17 cellular contexts compared by ENCODE assay signal in the genomic region with DNA sequence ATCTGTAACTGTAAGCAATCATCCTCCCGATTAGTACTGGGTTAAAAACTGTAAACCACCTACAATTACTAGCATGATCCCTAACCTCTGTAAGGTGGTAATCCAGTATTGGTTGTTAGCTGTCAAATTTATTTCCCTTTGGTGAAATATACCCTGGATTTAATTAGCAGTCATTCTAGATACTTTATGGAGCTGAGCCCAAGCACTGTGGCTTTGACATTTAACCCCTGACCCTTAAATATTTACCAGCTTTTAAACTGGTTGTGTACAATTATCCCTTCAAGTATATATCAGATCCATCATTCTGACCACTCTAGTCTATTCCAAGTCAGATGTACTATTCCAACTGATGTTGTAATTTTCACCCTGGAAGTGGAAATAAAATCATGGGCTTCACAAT.
DNase-seq lines count a peak whose midpoint lies in the region; ATAC-seq, FAIRE-seq and TF ChIP-seq lines count a peak whose summit lies in the region.
"Had no signal": no experiment of that assay in that cellular context is flagged by ENCODE, and none has a peak within 500 bp of the region (broad histone marks: within the 10 kb centered on the region; RNA-seq: fewer than 3 reads in every experiment).

No MANE protein-coding gene starts in this region.

- no peaks in the 10 kb centered on the region for H3K9me3 Mint-ChIP-seq in endothelial cell (ENCODE audit: unreplicated experiment)
- H3K9me3 Mint-ChIP-seq in activated T-helper 2 cell treated with anti-CD3 and anti-CD28 coated beads, Interferon-gamma antibody, Interleukin-2, Interleukin-4, amounts not matched to agents 10 μg/mL and 5 μg/mL and 100 μg/mL, durations not matched to agents 14 hours and 24 hours and 36 hours, result no peaks in the 10 kb centered on the region

- H3K36me3 Mint-ChIP-seq in endothelial cell (ENCODE audit: low read depth, unreplicated experiment), result no peaks in the 10 kb centered on the region
- no peaks in the 10 kb centered on the region for H3K36me3 Mint-ChIP-seq in activated T-helper 2 cell treated with anti-CD3 and anti-CD28 coated beads, Interferon-gamma antibody, Interleukin-2, Interleukin-4, amounts not matched to agents 10 μg/mL and 5 μg/mL and 100 μg/mL, durations not matched to agents 14 hours and 24 hours and 36 hours (ENCODE audit: low read depth)

- TF ChIP-seq CTCF in HEK293 (tag by site-specific recombination; IDR thresholded peaks at IDR 0.05) (no peak), endothelial cell (IDR thresholded peaks at IDR 0.05; ENCODE audit: unreplicated experiment) (no peak)

- H3K27ac ChIP-seq in HEK293 (ENCODE audit: extremely low read depth, low read depth, low read length) (peak overlapping the region; percentile 64), right cardiac atrium (ENCODE audit: low read length) (no peak overlapping the region)
- H3K27ac ChIP-seq: KMS-11 had no signal

- peaks cover 45% of the 10 kb centered on the region for H3K4me1 ChIP-seq in HEK293 (ENCODE audit: control insufficient read depth, insufficient read depth, low read length)
- H3K4me1 ChIP-seq in right cardiac atrium (ENCODE audit: control insufficient read depth, insufficient read depth, low read length), result no peaks in the 10 kb centered on the region

- H3K4me1 Mint-ChIP-seq in endothelial cell (ENCODE audit: unreplicated experiment), result peaks cover 13% of the 10 kb centered on the region
- H3K4me1 Mint-ChIP-seq in activated T-helper 2 cell treated with anti-CD3 and anti-CD28 coated beads, Interferon-gamma antibody, Interleukin-2, Interleukin-4, amounts not matched to agents 10 μg/mL and 5 μg/mL and 100 μg/mL, durations not matched to agents 14 hours and 24 hours and 36 hours (ENCODE audit: low read depth), result no peaks in the 10 kb centered on the region

- CTCF ChIA-PET in HEK293 (lab: Yijun Ruan, JAX), result interaction anchor here (0.6 to 1.2 kb wide), 3 partner anchors 19 to 357 kb away, joined by 3 to 4 read pairs (median 4); no protein-coding TSS in a partner anchor

- no peaks in the 10 kb centered on the region for H3K27me3 ChIP-seq in right cardiac atrium (ENCODE audit: control insufficient read depth, insufficient read depth)
- H3K27me3 ChIP-seq: MG63 had no signal

- H3K4me3 ChIP-seq in HEK293 (ENCODE audit: low read depth, low read length), result no peak overlapping the region
- H3K4me3 ChIP-seq in right cardiac atrium (ENCODE audit: low read length), result no peak overlapping the region
- H3K4me3 ChIP-seq: HAP-1, MG63 had no signal

- no peak for ATAC-seq in GM18907 (IDR thresholded peaks at IDR 0.05; ENCODE audit: unreplicated experiment)
- ATAC-seq in right cardiac atrium, result no peak

- peak overlapping the region; percentile 92 for H3K27ac Mint-ChIP-seq in endothelial cell (ENCODE audit: unreplicated experiment)
- H3K27ac Mint-ChIP-seq in activated T-helper 2 cell treated with anti-CD3 and anti-CD28 coated beads, Interferon-gamma antibody, Interleukin-2, Interleukin-4, amounts not matched to agents 10 μg/mL and 5 μg/mL and 100 μg/mL, durations not matched to agents 14 hours and 24 hours and 36 hours, result no peak overlapping the region

- POLR2A ChIA-PET in HEK293 (lab: Yijun Ruan, JAX), result interaction anchor here (0.6 to 1.2 kb wide), 3 partner anchors 229 to 464 kb away, joined by 3 to 5 read pairs (median 4); a partner anchor contains a TSS

- DNase-seq in NCI-H69 (lab: John Stamatoyannopoulos, UW) (peak; percentile 96), endothelial cell (ENCODE audit: low spot score) (no peak), LoVo (ENCODE audit: low spot score) (no peak), right cardiac atrium (no peak)
- DNase-seq in activated T-helper 2 cell treated with anti-CD3 and anti-CD28 coated beads, Interferon-gamma antibody, Interleukin-2, Interleukin-4, amounts not matched to agents 10 μg/mL and 5 μg/mL and 100 μg/mL, durations not matched to agents 14 hours and 24 hours and 36 hours (ENCODE audit: low spot score), result no peak
- DNase-seq: C1 segment of cervical spinal cord; GF-D8; MG63; NCI-H1092; NCI-H187 treated with DMSO at 0.1 percent for 48 hours; NK-92 treated with Interleukin-12 subunit alpha and Interleukin-12 subunit beta, amount 100 ng/mL, for 24 hours had no signal

- H3K4me3 Mint-ChIP-seq in endothelial cell (ENCODE audit: unreplicated experiment), result no peak overlapping the region
- H3K4me3 Mint-ChIP-seq in activated T-helper 2 cell treated with anti-CD3 and anti-CD28 coated beads, Interferon-gamma antibody, Interleukin-2, Interleukin-4, amounts not matched to agents 10 μg/mL and 5 μg/mL and 100 μg/mL, durations not matched to agents 14 hours and 24 hours and 36 hours (ENCODE audit: low read depth), result no peak overlapping the region

- H3K9me3 ChIP-seq in HEK293 (ENCODE audit: control insufficient read depth, insufficient read depth, low read depth, low read length) (no peaks in the 10 kb centered on the region), right cardiac atrium (ENCODE audit: control insufficient read depth, low read length) (no peaks in the 10 kb centered on the region)
- H3K9me3 ChIP-seq: HAP-1, MG63 had no signal

- WGBS in right cardiac atrium, result 81% methylated on average over 1 of the region's 1 CpG

- peak; percentile 46 for FAIRE-seq in A204.1 (lab: Jason Lieb, UNC)
- FAIRE-seq: GM12891 had no signal

- no peaks in the 10 kb centered on the region for H3K27me3 Mint-ChIP-seq in endothelial cell (ENCODE audit: unreplicated experiment)
- no peaks in the 10 kb centered on the region for H3K27me3 Mint-ChIP-seq in activated T-helper 2 cell treated with anti-CD3 and anti-CD28 coated beads, Interferon-gamma antibody, Interleukin-2, Interleukin-4, amounts not matched to agents 10 μg/mL and 5 μg/mL and 100 μg/mL, durations not matched to agents 14 hours and 24 hours and 36 hours (ENCODE audit: low read depth)

- intact Hi-C loops in activated T-helper 2 cell treated with anti-CD3 and anti-CD28 coated beads, Interferon-gamma antibody, Interleukin-2, Interleukin-4, amounts not matched to agents 10 μg/mL and 5 μg/mL and 100 μg/mL, durations not matched to agents 14 hours and 24 hours and 36 hours (cut with micrococcal nuclease), result no loop called here
- intact Hi-C loops in right cardiac atrium (cut with DNase I), result no loop called here

- no peaks in the 10 kb centered on the region for H3K36me3 ChIP-seq in HEK293 (ENCODE audit: control insufficient read depth in 2 of 2, insufficient read depth in 1 of 2, low read length in 2 of 2)
- H3K36me3 ChIP-seq: HAP-1, MG63 had no signal

TF ChIP-seq in HEK293, 187 proteins besides CTCF, POLR2A, EP300 and RAD21 (continues in another document):
- TF ChIP-seq ZNF37A (tag by site-specific recombination; IDR thresholded peaks at IDR 0.05) (no peak), ZNF391 (tag by site-specific recombination; IDR thresholded peaks at IDR 0.05; ENCODE audit: borderline replicate concordance, low read depth) (no peak), ZNF214 (tag by site-specific recombination; IDR thresholded peaks at IDR 0.05; ENCODE audit: borderline replicate concordance) (no peak), TCF7L2 (IDR thresholded peaks at IDR 0.05; ENCODE audit: borderline replicate concordance, low read depth, low read length) (peak; percentile 52; the same call in 1 of the 2 replicates), ZNF223 (tag by site-specific recombination; IDR thresholded peaks at IDR 0.05) (no peak), ZNF776 (tag by site-specific recombination; IDR thresholded peaks at IDR 0.05; ENCODE audit: borderline replicate concordance) (no peak), ZNF274 (IDR thresholded peaks at IDR 0.05; ENCODE audit: low read length) (no peak), ZNF274 (tag by site-specific recombination; IDR thresholded peaks at IDR 0.05; ENCODE audit: borderline replicate concordance) (no peak)
- TF ChIP-seq, protein P1, sequence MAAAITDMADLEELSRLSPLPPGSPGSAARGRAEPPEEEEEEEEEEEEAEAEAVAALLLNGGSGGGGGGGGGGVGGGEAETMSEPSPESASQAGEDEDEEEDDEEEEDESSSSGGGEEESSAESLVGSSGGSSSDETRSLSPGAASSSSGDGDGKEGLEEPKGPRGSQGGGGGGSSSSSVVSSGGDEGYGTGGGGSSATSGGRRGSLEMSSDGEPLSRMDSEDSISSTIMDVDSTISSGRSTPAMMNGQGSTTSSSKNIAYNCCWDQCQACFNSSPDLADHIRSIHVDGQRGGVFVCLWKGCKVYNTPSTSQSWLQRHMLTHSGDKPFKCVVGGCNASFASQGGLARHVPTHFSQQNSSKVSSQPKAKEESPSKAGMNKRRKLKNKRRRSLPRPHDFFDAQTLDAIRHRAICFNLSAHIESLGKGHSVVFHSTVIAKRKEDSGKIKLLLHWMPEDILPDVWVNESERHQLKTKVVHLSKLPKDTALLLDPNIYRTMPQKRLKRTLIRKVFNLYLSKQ (tag by site-specific recombination; IDR thresholded peaks at IDR 0.05; ENCODE audit: borderline replicate concordance), result no peak
- TF ChIP-seq, protein P2, sequence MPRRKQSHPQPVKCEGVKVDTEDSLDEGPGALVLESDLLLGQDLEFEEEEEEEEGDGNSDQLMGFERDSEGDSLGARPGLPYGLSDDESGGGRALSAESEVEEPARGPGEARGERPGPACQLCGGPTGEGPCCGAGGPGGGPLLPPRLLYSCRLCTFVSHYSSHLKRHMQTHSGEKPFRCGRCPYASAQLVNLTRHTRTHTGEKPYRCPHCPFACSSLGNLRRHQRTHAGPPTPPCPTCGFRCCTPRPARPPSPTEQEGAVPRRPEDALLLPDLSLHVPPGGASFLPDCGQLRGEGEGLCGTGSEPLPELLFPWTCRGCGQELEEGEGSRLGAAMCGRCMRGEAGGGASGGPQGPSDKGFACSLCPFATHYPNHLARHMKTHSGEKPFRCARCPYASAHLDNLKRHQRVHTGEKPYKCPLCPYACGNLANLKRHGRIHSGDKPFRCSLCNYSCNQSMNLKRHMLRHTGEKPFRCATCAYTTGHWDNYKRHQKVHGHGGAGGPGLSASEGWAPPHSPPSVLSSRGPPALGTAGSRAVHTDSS (tag by site-specific recombination; IDR thresholded peaks at IDR 0.05), result peak; percentile 33; the same call in 1 of the 2 replicates
- TF ChIP-seq, protein P3, sequence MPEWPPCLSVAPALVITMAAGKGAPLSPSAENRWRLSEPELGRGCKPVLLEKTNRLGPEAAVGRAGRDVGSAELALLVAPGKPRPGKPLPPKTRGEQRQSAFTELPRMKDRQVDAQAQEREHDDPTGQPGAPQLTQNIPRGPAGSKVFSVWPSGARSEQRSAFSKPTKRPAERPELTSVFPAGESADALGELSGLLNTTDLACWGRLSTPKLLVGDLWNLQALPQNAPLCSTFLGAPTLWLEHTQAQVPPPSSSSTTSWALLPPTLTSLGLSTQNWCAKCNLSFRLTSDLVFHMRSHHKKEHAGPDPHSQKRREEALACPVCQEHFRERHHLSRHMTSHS (tag by site-specific recombination; IDR thresholded peaks at IDR 0.05), result peak; percentile 79
